In the genomic region with DNA sequence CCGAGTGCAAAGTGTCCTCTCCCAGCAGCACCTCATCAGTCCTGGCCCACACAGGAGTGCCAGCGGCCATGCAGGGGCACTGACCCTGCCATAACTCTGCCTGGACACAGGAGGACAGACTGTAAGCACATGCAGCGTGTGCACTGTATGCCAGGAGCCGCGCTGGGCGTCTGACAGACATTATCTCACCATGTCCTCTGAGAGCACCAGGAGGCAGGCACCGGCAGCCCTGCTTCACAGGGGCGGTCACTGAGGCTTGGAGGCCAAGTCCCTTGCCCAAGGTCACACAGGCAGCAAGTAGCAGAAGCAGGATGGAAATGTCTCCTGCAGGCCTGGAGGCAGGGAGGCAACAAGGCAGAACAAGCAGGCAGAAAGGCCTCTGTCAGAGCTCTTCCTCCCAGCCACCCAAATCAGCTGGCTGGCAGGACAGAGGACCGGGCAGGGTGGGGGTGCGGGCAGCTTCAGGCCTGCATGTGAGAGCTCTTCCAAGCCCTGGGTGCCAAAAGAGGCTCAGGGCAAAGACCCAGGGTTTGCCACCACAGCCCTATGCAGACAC, we compare ENCODE assay signal across 8 cellular contexts. TPM values are rescaled to one million over a fixed set of nuclear protein-coding genes. Genes with fewer than 3 reads are reported as not detected.
DNase-seq lines count a peak whose midpoint lies in the region; ATAC-seq and TF ChIP-seq lines count a peak whose summit lies in the region.

No MANE protein-coding gene starts in this region.

- H3K36me3 ChIP-seq in mesodermal cell (ENCODE audit: control insufficient read depth, insufficient read depth, low read length), result no peaks in the 10 kb centered on the region
- H3K36me3 ChIP-seq in thymus (ENCODE audit: control insufficient read depth, insufficient read depth), result peaks cover 18% of the 10 kb centered on the region

- H3K9me3 ChIP-seq in mesodermal cell (ENCODE audit: control insufficient read depth, low read length), result no peaks in the 10 kb centered on the region
- H3K9me3 ChIP-seq in thymus (ENCODE audit: control insufficient read depth), result no peaks in the 10 kb centered on the region

- ATAC-seq in HG02970 (IDR thresholded peaks at IDR 0.05; ENCODE audit: low FRiP score, unreplicated experiment), result no peak

- H3K4me1 Mint-ChIP-seq in activated CD4-positive, alpha-beta T cell treated with anti-CD3 and anti-CD28 coated beads, Interleukin-2, amount 10 ng/mL, durations not matched to agents 24 days and 14 days, result peaks cover 97% of the 10 kb centered on the region
- peaks cover 98% of the 10 kb centered on the region for H3K4me1 Mint-ChIP-seq in chondrocyte (ENCODE audit: low read depth)

- H3K27me3 Mint-ChIP-seq in activated CD4-positive, alpha-beta T cell treated with anti-CD3 and anti-CD28 coated beads, Interleukin-2, amount 10 ng/mL, durations not matched to agents 24 days and 14 days, result no peaks in the 10 kb centered on the region
- no peaks in the 10 kb centered on the region for H3K27me3 Mint-ChIP-seq in chondrocyte (ENCODE audit: low read depth)

- peak; percentile 68 for DNase-seq in activated CD4-positive, alpha-beta T cell treated with anti-CD3 and anti-CD28 coated beads, Interleukin-2, amount 10 ng/mL, durations not matched to agents 24 days and 14 days
- no peak for DNase-seq in activated CD4-positive, alpha-beta T cell treated with anti-CD3 and anti-CD28 coated beads, Interleukin-2, amount 50 U/mL, for 4 hours
- DNase-seq in chondrocyte (ENCODE audit: low spot score) (no peak), NCI-H2227 treated with DMSO at 0.1 percent for 48 hours (lab: John Stamatoyannopoulos, UW) (no peak), DMS79 treated with DMSO at 0.1 percent for 48 hours (lab: John Stamatoyannopoulos, UW) (no peak)

- intact Hi-C loops in activated CD4-positive, alpha-beta T cell treated with anti-CD3 and anti-CD28 coated beads, Interleukin-2, amount 10 ng/mL, durations not matched to agents 24 days and 14 days (cut with micrococcal nuclease), result no loop called here

- H3K27ac ChIP-seq in mesodermal cell (ENCODE audit: low read depth, low read length, severe bottlenecking) (peak overlapping the region; percentile 30), thymus (ENCODE audit: low read depth) (peak overlapping the region; percentile 99)

- H3K9me3 Mint-ChIP-seq in activated CD4-positive, alpha-beta T cell treated with anti-CD3 and anti-CD28 coated beads, Interleukin-2, amount 10 ng/mL, durations not matched to agents 24 days and 14 days, result no peaks in the 10 kb centered on the region
- H3K9me3 Mint-ChIP-seq in chondrocyte (ENCODE audit: low read depth), result no peaks in the 10 kb centered on the region

- H3K4me1 ChIP-seq in mesodermal cell (ENCODE audit: control insufficient read depth, insufficient read depth, low read length, poor library complexity, severe bottlenecking), result peaks cover 77% of the 10 kb centered on the region
- peaks cover 90% of the 10 kb centered on the region for H3K4me1 ChIP-seq in thymus (ENCODE audit: control insufficient read depth, insufficient read depth, low read length)

- 91 to 95% methylated on average over 10 of the region's 10 CpGs for WGBS in mesodermal cell (ENCODE audit: insufficient coverage in 2 of 2), 2 experiments
- WGBS in thymus, result 92% methylated on average over 10 of the region's 10 CpGs

- H3K27me3 ChIP-seq in thymus (ENCODE audit: control insufficient read depth, insufficient read depth), result no peaks in the 10 kb centered on the region

- peak overlapping the region; percentile 96 for H3K4me3 Mint-ChIP-seq in activated CD4-positive, alpha-beta T cell treated with anti-CD3 and anti-CD28 coated beads, Interleukin-2, amount 10 ng/mL, durations not matched to agents 24 days and 14 days
- H3K4me3 Mint-ChIP-seq in chondrocyte (ENCODE audit: unreplicated experiment), result no peak overlapping the region

- H3K27ac Mint-ChIP-seq in activated CD4-positive, alpha-beta T cell treated with anti-CD3 and anti-CD28 coated beads, Interleukin-2, amount 10 ng/mL, durations not matched to agents 24 days and 14 days, result peak overlapping the region; percentile 96
- H3K27ac Mint-ChIP-seq in chondrocyte (ENCODE audit: unreplicated experiment), result peak overlapping the region; percentile 65

- H3K36me3 Mint-ChIP-seq in activated CD4-positive, alpha-beta T cell treated with anti-CD3 and anti-CD28 coated beads, Interleukin-2, amount 10 ng/mL, durations not matched to agents 24 days and 14 days (ENCODE audit: low read depth), result peaks cover 21% of the 10 kb centered on the region
- no peaks in the 10 kb centered on the region for H3K36me3 Mint-ChIP-seq in chondrocyte (ENCODE audit: low read depth)

- no peak for TF ChIP-seq CTCF in chondrocyte (IDR thresholded peaks at IDR 0.05)

- H3K4me3 ChIP-seq in mesodermal cell (ENCODE audit: extremely low read depth, insufficient read depth, low read length, poor library complexity, severe bottlenecking), result no peak overlapping the region
- peak overlapping the region; percentile 23 for H3K4me3 ChIP-seq in thymus (ENCODE audit: low read length)

RNA-seq across cellular contexts. Expression of gene EEIG1, which starts 8.4 kb away (rescaled TPM):
- 56.1 and 64.4 TPM in 2 replicates for total RNA-seq in activated CD4-positive, alpha-beta T cell treated with anti-CD3 and anti-CD28 coated beads, Interleukin-2, amount 10 ng/mL, durations not matched to agents 24 days and 14 days
- 39.4 to 63.0 TPM (median 61.8 TPM) in 3 replicates for total RNA-seq in chondrocyte
- polyA plus RNA-seq in mesodermal cell (2013, experiment 1 of 2), result 17.7 TPM
- polyA plus RNA-seq in mesodermal cell (2013, experiment 2 of 2), result 15.3 TPM
- 51.4 TPM for polyA plus RNA-seq in thymus

RNA-seq across cellular contexts. Expression of gene DPM2, which starts 34.7 kb away (rescaled TPM):
- total RNA-seq in activated CD4-positive, alpha-beta T cell treated with anti-CD3 and anti-CD28 coated beads, Interleukin-2, amount 10 ng/mL, durations not matched to agents 24 days and 14 days, result 62.7 and 65.1 TPM in 2 replicates
- 26.3 to 28.9 TPM (median 27.8 TPM) in 3 replicates for total RNA-seq in chondrocyte
- polyA plus RNA-seq in mesodermal cell (2013, experiment 1 of 2), result 36.4 TPM
- 27.3 TPM for polyA plus RNA-seq in mesodermal cell (2013, experiment 2 of 2)
- 32.8 TPM for polyA plus RNA-seq in thymus

RNA-seq across cellular contexts. Expression of gene PIP5KL1, which starts 41.8 kb away (rescaled TPM):
- 0.89 and 0.90 TPM in 2 replicates for total RNA-seq in activated CD4-positive, alpha-beta T cell treated with anti-CD3 and anti-CD28 coated beads, Interleukin-2, amount 10 ng/mL, durations not matched to agents 24 days and 14 days
- 1.4 to 4.3 TPM (median 2.7 TPM) in 3 replicates for total RNA-seq in chondrocyte
- 1.7 TPM for polyA plus RNA-seq in mesodermal cell (2013, experiment 1 of 2)
- 1.8 TPM for polyA plus RNA-seq in mesodermal cell (2013, experiment 2 of 2)
- 1.2 TPM for polyA plus RNA-seq in thymus

RNA-seq across cellular contexts. Expression of gene ST6GALNAC4, which starts 55.6 kb away (rescaled TPM):
- total RNA-seq in activated CD4-positive, alpha-beta T cell treated with anti-CD3 and anti-CD28 coated beads, Interleukin-2, amount 10 ng/mL, durations not matched to agents 24 days and 14 days, result 28.0 and 28.3 TPM in 2 replicates
- total RNA-seq in chondrocyte, result 22.2 to 25.5 TPM (median 24.4 TPM) in 3 replicates
- 23.1 TPM for polyA plus RNA-seq in mesodermal cell (2013, experiment 1 of 2)
- polyA plus RNA-seq in mesodermal cell (2013, experiment 2 of 2), result 21.1 TPM
- 12.8 TPM for polyA plus RNA-seq in thymus
